Comparison of ENCODE assay signal across 29 cellular contexts in the genomic region with DNA sequence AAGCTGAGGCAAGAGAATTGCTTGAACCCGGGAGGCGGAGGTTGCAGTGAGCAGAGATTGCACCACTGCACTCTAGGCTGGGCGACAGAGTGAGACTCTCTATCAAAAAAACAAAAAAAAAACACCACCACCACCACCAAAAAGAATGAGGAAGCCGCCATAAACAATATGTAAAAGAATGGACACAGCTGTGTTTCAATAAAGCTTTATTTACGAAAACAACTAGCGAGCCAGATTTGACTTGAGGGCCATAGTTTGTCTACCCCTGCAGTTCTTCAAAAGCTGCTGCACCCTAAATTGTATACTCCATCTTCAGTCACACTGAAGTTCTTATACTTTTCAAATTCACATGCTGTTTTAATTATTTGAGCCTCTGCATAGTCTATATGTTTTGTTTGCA.
DNase-seq lines count a peak whose midpoint lies in the region; ATAC-seq, FAIRE-seq and TF ChIP-seq lines count a peak whose summit lies in the region.
"Had no signal": no experiment of that assay in that cellular context is flagged by ENCODE, and none has a peak within 500 bp of the region (broad histone marks: within the 10 kb centered on the region; RNA-seq: fewer than 3 reads in every experiment).

No MANE protein-coding gene starts in this region.

- no peak for TF ChIP-seq EP300 in K562 (IDR thresholded peaks at IDR 0.05; ENCODE audit: low read length)

- ATAC-seq in K562 (no peak), GM19023 (IDR thresholded peaks at IDR 0.05; ENCODE audit: unreplicated experiment) (no peak)
- ATAC-seq: A549; CD8-positive, alpha-beta T cell had no signal

- no peak for DNase-seq in K562 (ENCODE audit: extremely low read depth in 1 of 4, low spot score in 3 of 4)
- DNase-seq: 8988T; ACHN; AML-193; BE2C; C1 segment of cervical spinal cord; Caco-2; Calu3; CD4-positive, alpha-beta memory T cell; CD4-positive, alpha-beta T cell; CD4-positive, CD25-positive, alpha-beta regulatory T cell; CD8-positive, alpha-beta memory T cell; CD8-positive, alpha-beta T cell; COR-L47; DMS 273 treated with DMSO at 0.1 percent for 48 hours; DMS153; DMS53; DMS79; DMS79 treated with DMSO at 0.1 percent for 48 hours; DND-41; EL had no signal

- FAIRE-seq in K562 (lab: Jason Lieb, UNC), result no peak
- FAIRE-seq: A204.1, A549, D721Med had no signal

- BruUV-seq in K562 (replicated peaks; lab: Mats Ljungman, UMichigan), result no TSS peak

- no peak overlapping the region for H2AFZ ChIP-seq in K562 (ENCODE audit: low read depth, low read length)

- no peaks in the 10 kb centered on the region for H3K9me1 ChIP-seq in K562 (ENCODE audit: control insufficient read depth, insufficient read depth, low read length)

- TF ChIP-seq POLR2A in K562 (conservative IDR thresholded peaks at IDR 0.05), result no peak

- CTCF ChIA-PET in K562 (lab: Yijun Ruan, JAX; ENCODE audit: low intra/inter-chr PET ratio), result no interaction called here

- no peaks in the 10 kb centered on the region for H3K9me3 ChIP-seq in K562 (replicated peaks; ENCODE audit: control insufficient read depth, insufficient read depth, low read depth, low read length)
- H3K9me3 ChIP-seq: A549, BE2C, Caco-2 had no signal

- H3K4me3 ChIP-seq in K562, result no peak overlapping the region
- H3K4me3 ChIP-seq: A549; BLaER1; BLaER1 treated with 17β-estradiol and CSF1 and Interleukin-3, amounts not matched to agents 10 nM and 100 nM had no signal

- H3K79me2 ChIP-seq in K562 (ENCODE audit: control insufficient read depth, insufficient read depth, low read length), result no peaks in the 10 kb centered on the region

- intact Hi-C loops in K562 (cut with micrococcal nuclease), result no loop called here

- in situ Hi-C loops in K562 (cut with MboI), result no loop called here

- H3K9ac ChIP-seq in K562 (ENCODE audit: insufficient read depth in 1 of 2, low read depth in 2 of 2, low read length in 2 of 2), result no peak overlapping the region
- H3K9ac ChIP-seq: BLaER1; BLaER1 treated with 17β-estradiol and CSF1 and Interleukin-3, amounts not matched to agents 10 nM and 100 nM had no signal

- no peaks in the 10 kb centered on the region for H4K20me1 ChIP-seq in K562 (replicated peaks; ENCODE audit: control insufficient read depth, insufficient read depth, low read length)
- H4K20me1 ChIP-seq: BLaER1; BLaER1 treated with 17β-estradiol and CSF1 and Interleukin-3, amounts not matched to agents 10 nM and 100 nM had no signal

- POLR2A ChIA-PET in K562 (lab: Yijun Ruan, JAX), result interaction anchor here (1.3 kb wide), 1 partner anchor 9 kb away, joined by 4 read pairs; no protein-coding TSS in a partner anchor

- 66% methylated on average over 4 of the region's 6 CpGs for WGBS in K562 (ENCODE audit: insufficient coverage, low coverage, missing lambda C conversion rate)

- no peaks in the 10 kb centered on the region for H3K4me1 ChIP-seq in K562 (replicated peaks in 1 of 2; ENCODE audit: control insufficient read depth in 2 of 2, insufficient read depth in 2 of 2, low read length in 2 of 2)
- H3K4me1 ChIP-seq: A549; BE2C; BLaER1; BLaER1 treated with 17β-estradiol and CSF1 and Interleukin-3, amounts not matched to agents 10 nM and 100 nM; Caco-2 had no signal

- H3K36me3 ChIP-seq in K562 (ENCODE audit: control insufficient read depth, insufficient read depth, low read length), result no peaks in the 10 kb centered on the region
- H3K36me3 ChIP-seq: BE2C; BLaER1; BLaER1 treated with 17β-estradiol and CSF1 and Interleukin-3, amounts not matched to agents 10 nM and 100 nM had no signal

- TF ChIP-seq CTCF in K562 (IDR thresholded peaks at IDR 0.05 in 2 of 3, conservative IDR thresholded peaks at IDR 0.05 in 1 of 3; ENCODE audit: insufficient read depth in 2 of 3, low read depth in 1 of 3, low read length in 3 of 3), result no peak

- H3K27me3 ChIP-seq in K562 (ENCODE audit: control insufficient read depth in 2 of 2, insufficient read depth in 2 of 2, low read length in 2 of 2), result no peaks in the 10 kb centered on the region
- H3K27me3 ChIP-seq: BE2C; BLaER1; BLaER1 treated with 17β-estradiol and CSF1 and Interleukin-3, amounts not matched to agents 10 nM and 100 nM had no signal

- H3K4me2 ChIP-seq in K562 (ENCODE audit: insufficient read depth, low read length), result no peak overlapping the region
- H3K4me2 ChIP-seq: A549; BLaER1; BLaER1 treated with 17β-estradiol and CSF1 and Interleukin-3, amounts not matched to agents 10 nM and 100 nM had no signal

- TF ChIP-seq RAD21 in K562 (CRISPR knock-in tag; conservative IDR thresholded peaks at IDR 0.05 in 1 of 2, IDR thresholded peaks at IDR 0.05 in 1 of 2), result no peak

- no peak overlapping the region for H3K27ac ChIP-seq in K562 (ENCODE audit: extremely low read depth, low read depth, low read length)
- H3K27ac ChIP-seq: 22Rv1; A549; BLaER1; BLaER1 treated with 17β-estradiol and CSF1 and Interleukin-3, amounts not matched to agents 10 nM and 100 nM; C4-2B had no signal

TF ChIP-seq in K562, 482 proteins besides CTCF, POLR2A, EP300 and RAD21:
- TF ChIP-seq KDM1A (IDR thresholded peaks at IDR 0.05) (no peak), ZBTB40 (IDR thresholded peaks at IDR 0.05) (peak; percentile 91), ZBTB40 (CRISPR knock-in tag; IDR thresholded peaks at IDR 0.05) (0 out of 2 replicates have a peak, but pooled peaks have one; percentile 33)
